In genomic region chr17:76240461-76241204, GRCh38 we compare ENCODE assay signal across 8 cellular contexts. TPM values are rescaled to one million over a fixed set of nuclear protein-coding genes. Genes with fewer than 3 reads are reported as not detected.
DNase-seq lines count a peak whose midpoint lies in the region; ATAC-seq and TF ChIP-seq lines count a peak whose summit lies in the region.

RNF157 (minus strand) TSS chr17:76240493; CDS start chr17:76240240, 253 bp downstream.

- H3K4me1 ChIP-seq in endocrine pancreas (ENCODE audit: control insufficient read depth, insufficient read depth, low read length) (peaks cover 3% of the 10 kb centered on the region), mesenchymal stem cell (ENCODE audit: control insufficient read depth, insufficient read depth, low read depth, low read length) (peaks cover 20% of the 10 kb centered on the region)

- H3K4ac ChIP-seq in mesenchymal stem cell (ENCODE audit: low read depth in 1 of 2, low read length in 2 of 2) = peak within 1 kb of the TSS in 1 of 2 experiments; percentile 78

- peak within 1 kb of the TSS; percentile 53 to 88 for H3K18ac ChIP-seq in mesenchymal stem cell (ENCODE audit: low read depth in 1 of 2, low read length in 2 of 2)

- peaks cover 25% of the 10 kb centered on the region for H3K4me1 Mint-ChIP-seq in stimulated activated effector memory CD8-positive, alpha-beta T cell treated with anti-CD3 and anti-CD28 coated beads, Interleukin-12 subunit alpha, Interleukin-12 subunit beta, amount 100 ng/mL, for 72 hours

- peak within 1 kb of the TSS; percentile 55 for H3K4me3 ChIP-seq in HFF-Myc (replicated peaks; ENCODE audit: low read depth, low read length)
- H3K4me3 ChIP-seq in endocrine pancreas (ENCODE audit: control insufficient read depth, insufficient read depth, low read length) = peak within 1 kb of the TSS; percentile 53
- peak within 1 kb of the TSS; percentile 72 to 87 for H3K4me3 ChIP-seq in mesenchymal stem cell (ENCODE audit: insufficient read depth in 1 of 2, low read depth in 1 of 2, low read length in 2 of 2)

- peak within 1 kb of the TSS; percentile 93 for H3K4me2 ChIP-seq in mesenchymal stem cell (ENCODE audit: low read length, poor library complexity, severe bottlenecking)

- TF ChIP-seq CTCF in HFF-Myc (IDR thresholded peaks at IDR 0.05; ENCODE audit: low read depth, low read length, missing control alignments) = no peak

- peak within 1 kb of the TSS; percentile 99 for H2BK15ac ChIP-seq in mesenchymal stem cell (ENCODE audit: low read depth, poor library complexity, severe bottlenecking)

- H3K36me3 ChIP-seq in endocrine pancreas (ENCODE audit: control insufficient read depth, insufficient read depth, low read length) (no peaks in the 10 kb centered on the region), mesenchymal stem cell (ENCODE audit: control insufficient read depth in 1 of 2, insufficient read depth in 2 of 2, low read depth in 1 of 2, low read length in 2 of 2) (no peaks in the 10 kb centered on the region)

- H2BK12ac ChIP-seq in mesenchymal stem cell (ENCODE audit: low read length in 2 of 2) = peak within 1 kb of the TSS in 1 of 2 experiments; percentile 26

- H3K9me3 Mint-ChIP-seq in stimulated activated effector memory CD8-positive, alpha-beta T cell treated with anti-CD3 and anti-CD28 coated beads, Interleukin-12 subunit alpha, Interleukin-12 subunit beta, amount 100 ng/mL, for 72 hours = no peaks in the 10 kb centered on the region

- H2AK5ac ChIP-seq in mesenchymal stem cell (ENCODE audit: low read length, severe bottlenecking) = no peak within 1 kb of the TSS

- H2BK120ac ChIP-seq in mesenchymal stem cell (ENCODE audit: low read depth, low read length) = peak within 1 kb of the TSS; percentile 54

- peak within 1 kb of the TSS; percentile 87 for H4K8ac ChIP-seq in mesenchymal stem cell (ENCODE audit: low read length)

- peak within 1 kb of the TSS in 1 of 2 experiments; percentile 66 for H3K14ac ChIP-seq in mesenchymal stem cell (ENCODE audit: low read length in 2 of 2)

- H3K27ac ChIP-seq in mesenchymal stem cell (ENCODE audit: low read length, poor library complexity, severe bottlenecking) = peak within 1 kb of the TSS; percentile 25

- peak within 1 kb of the TSS; percentile 91 for H3K27ac Mint-ChIP-seq in stimulated activated effector memory CD8-positive, alpha-beta T cell treated with anti-CD3 and anti-CD28 coated beads, Interleukin-12 subunit alpha, Interleukin-12 subunit beta, amount 100 ng/mL, for 72 hours

- no peak within 1 kb of the TSS for H2BK5ac ChIP-seq in mesenchymal stem cell (ENCODE audit: low read depth, low read length, poor library complexity, severe bottlenecking)

- peak within 1 kb of the TSS; percentile 91 for H2AFZ ChIP-seq in mesenchymal stem cell (ENCODE audit: low read depth, low read length)

- H3K9me3 ChIP-seq in endocrine pancreas (ENCODE audit: control insufficient read depth, low read length) (no peaks in the 10 kb centered on the region), mesenchymal stem cell (ENCODE audit: control insufficient read depth, low read length) (no peaks in the 10 kb centered on the region)

- peak; percentile 81 for DNase-seq in ELF-1 (ENCODE audit: low read depth, low spot score)
- DNase-seq in HFF-Myc (ENCODE audit: extremely low read depth, low read depth) = no peak
- DNase-seq in NCI-H2171 treated with DMSO at 0.1 percent for 48 hours (lab: John Stamatoyannopoulos, UW) = peak; percentile 44
- DNase-seq in activated CD8-positive, alpha-beta memory T cell treated with anti-CD3 and anti-CD28 coated beads for 24 hours = peak; percentile 83
- peak; percentile 78 for DNase-seq in mesenchymal stem cell
- peak; percentile 44 to 76 for DNase-seq in stimulated activated effector memory CD8-positive, alpha-beta T cell treated with anti-CD3 and anti-CD28 coated beads, Interleukin-12 subunit alpha, Interleukin-12 subunit beta, amount 100 ng/mL, for 72 hours (ENCODE audit: low spot score in 2 of 2)
- DNase-seq in amniotic stem cell (lab: John Stamatoyannopoulos, UW) = no peak

- peaks cover 3% of the 10 kb centered on the region for H3K79me1 ChIP-seq in mesenchymal stem cell (replicated peaks; ENCODE audit: low read length, poor library complexity, severe bottlenecking)

- no peaks in the 10 kb centered on the region for H3K27me3 ChIP-seq in endocrine pancreas (ENCODE audit: control insufficient read depth, insufficient read depth, low read length)
- peaks cover 0 to 34% of the 10 kb centered on the region in 2 experiments for H3K27me3 ChIP-seq in mesenchymal stem cell (ENCODE audit: control insufficient read depth in 1 of 2, insufficient read depth in 1 of 2, low read length in 2 of 2)

- H4K91ac ChIP-seq in mesenchymal stem cell (ENCODE audit: low read length) = peak within 1 kb of the TSS; percentile 73

- peak within 1 kb of the TSS; percentile 79 for H3K4me3 Mint-ChIP-seq in stimulated activated effector memory CD8-positive, alpha-beta T cell treated with anti-CD3 and anti-CD28 coated beads, Interleukin-12 subunit alpha, Interleukin-12 subunit beta, amount 100 ng/mL, for 72 hours

- H3K23ac ChIP-seq in mesenchymal stem cell (ENCODE audit: low read length in 2 of 2) = peak within 1 kb of the TSS in 1 of 2 experiments; percentile 34

- H3K9ac ChIP-seq in endocrine pancreas (ENCODE audit: control insufficient read depth, insufficient read depth, low read length) (peak within 1 kb of the TSS; percentile 54), mesenchymal stem cell (ENCODE audit: low read length) (peak within 1 kb of the TSS; percentile 86)

- peak; percentile 92 for ATAC-seq in stimulated activated effector memory CD8-positive, alpha-beta T cell treated with anti-CD3 and anti-CD28 coated beads, Interleukin-12 subunit alpha, Interleukin-12 subunit beta, amount 100 ng/mL, for 72 hours

- WGBS in mesenchymal stem cell = 1% methylated on average over 55 of the region's 102 CpGs

- no peaks in the 10 kb centered on the region for H3K36me3 Mint-ChIP-seq in stimulated activated effector memory CD8-positive, alpha-beta T cell treated with anti-CD3 and anti-CD28 coated beads, Interleukin-12 subunit alpha, Interleukin-12 subunit beta, amount 100 ng/mL, for 72 hours

RNA-seq across cellular contexts. Expression of gene RNF157, which starts in this region (rescaled TPM):
- 5.8 TPM for polyA plus RNA-seq in mesenchymal stem cell (2013, experiment 1 of 2)
- polyA plus RNA-seq in mesenchymal stem cell (2013, experiment 2 of 2) = 5.5 TPM

Comparison
In these comparisons a context has a peak if more than half of its experiments do, and no peak if none do; other contexts are left out.
1. DNase-seq: peak in ELF-1 (single experiment), NCI-H2171 treated with DMSO at 0.1 percent for 48 hours (single experiment), activated CD8-positive, alpha-beta memory T cell treated with anti-CD3 and anti-CD28 coated beads for 24 hours (single experiment), mesenchymal stem cell (single experiment) and stimulated activated effector memory CD8-positive, alpha-beta T cell treated with anti-CD3 and anti-CD28 coated beads, Interleukin-12 subunit alpha, Interleukin-12 subunit beta, amount 100 ng/mL, for 72 hours (2 of 2); none in HFF-Myc (single experiment) and amniotic stem cell (single experiment).
2. Peak in every context shown above with its lines, with median percentiles within 50 percentile points of each other: H3K4me3 ChIP-seq.